ENCODE assay signal across 27 cellular contexts in the genomic region with DNA sequence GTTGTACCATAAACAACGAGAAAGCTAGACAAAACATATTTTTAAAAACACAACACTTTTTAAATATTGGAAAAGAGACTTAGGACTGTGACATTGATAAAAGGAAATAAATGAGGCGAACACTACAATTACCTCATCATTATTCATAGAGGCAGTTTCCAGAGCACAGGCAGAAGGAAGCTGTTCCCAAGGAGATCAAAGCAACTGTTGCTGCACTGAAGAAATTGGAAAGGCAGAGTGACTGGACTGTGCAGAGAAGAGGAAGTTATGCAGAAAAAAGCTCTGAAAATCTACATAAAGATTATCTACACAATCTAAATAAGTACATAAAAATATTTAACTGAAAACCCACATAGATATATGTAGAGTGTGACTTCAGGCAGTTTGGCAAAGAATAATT. TPM values are rescaled to one million over a fixed set of nuclear protein-coding genes. Genes with fewer than 3 reads are reported as not detected.
DNase-seq lines count a peak whose midpoint lies in the region; ATAC-seq, FAIRE-seq and TF ChIP-seq lines count a peak whose summit lies in the region.
"Had no signal": no experiment of that assay in that cellular context is flagged by ENCODE, and none has a peak within 500 bp of the region (broad histone marks: within the 10 kb centered on the region; RNA-seq: fewer than 3 reads in every experiment).

No MANE protein-coding gene starts in this region.

- no peaks in the 10 kb centered on the region for H3K36me3 Mint-ChIP-seq in astrocyte (ENCODE audit: low read depth, unreplicated experiment)
- H3K36me3 Mint-ChIP-seq in T-cell = no peaks in the 10 kb centered on the region
- H3K36me3 Mint-ChIP-seq: CD14-positive monocyte; CD8-positive, alpha-beta memory T cell had no signal

- H3K4me3 ChIP-seq in astrocyte (ENCODE audit: insufficient read depth, low read depth, low read length) = no peak overlapping the region
- H3K4me3 ChIP-seq: MG63 had no signal

- H3K9me3 Mint-ChIP-seq in astrocyte (ENCODE audit: unreplicated experiment) (no peaks in the 10 kb centered on the region), T-cell (no peaks in the 10 kb centered on the region)
- H3K9me3 Mint-ChIP-seq: CD14-positive monocyte had no signal

- no peak overlapping the region for H3K4me3 Mint-ChIP-seq in astrocyte (ENCODE audit: unreplicated experiment)
- H3K4me3 Mint-ChIP-seq in T-cell = no peak overlapping the region
- H3K4me3 Mint-ChIP-seq: CD14-positive monocyte; CD8-positive, alpha-beta memory T cell; HFFc6 had no signal

- H3K4me2 ChIP-seq in astrocyte (ENCODE audit: low read length) = no peak overlapping the region

- ATAC-seq in T-cell (replicated peaks in 1 of 4) = no peak

- H3K4me1 Mint-ChIP-seq in astrocyte (ENCODE audit: low read depth, unreplicated experiment) = peaks cover 2% of the 10 kb centered on the region
- H3K4me1 Mint-ChIP-seq in T-cell = no peaks in the 10 kb centered on the region
- H3K4me1 Mint-ChIP-seq: CD14-positive monocyte; CD8-positive, alpha-beta memory T cell had no signal

- no peaks in the 10 kb centered on the region for H3K4me1 ChIP-seq in astrocyte (ENCODE audit: insufficient read depth, low read length)
- H3K4me1 ChIP-seq: BE2C had no signal

- in situ Hi-C loops in GM13977 (cut with MboI; ENCODE audit: low pct_unique_long_range_greater_than_20kb, low sequenced_read_pairs, unreplicated experiment) = no loop called here

- H3K27me3 Mint-ChIP-seq in astrocyte (ENCODE audit: low read depth, unreplicated experiment) (no peaks in the 10 kb centered on the region), T-cell (peaks cover 13 to 21% of the 10 kb centered on the region in 2 donors)

- no peak for TF ChIP-seq CTCF in astrocyte (IDR thresholded peaks at IDR 0.05; ENCODE audit: insufficient read depth, low read depth, low read length)
- TF ChIP-seq CTCF in GM13977 (IDR thresholded peaks at IDR 0.05; ENCODE audit: extremely low read depth, insufficient read depth, missing control alignments) = no peak

- no peak overlapping the region for H3K27ac ChIP-seq in astrocyte (ENCODE audit: low read depth, low read length)
- H3K27ac ChIP-seq: 22Rv1, RWPE1 had no signal

- no peak overlapping the region for H3K9ac ChIP-seq in astrocyte (ENCODE audit: low read length)

- H3K27ac Mint-ChIP-seq in astrocyte (ENCODE audit: unreplicated experiment) = no peak overlapping the region
- no peak overlapping the region for H3K27ac Mint-ChIP-seq in T-cell
- H3K27ac Mint-ChIP-seq: CD14-positive monocyte; CD8-positive, alpha-beta memory T cell; HFFc6 had no signal

- TF ChIP-seq POLR2A in GM12892 (IDR thresholded peaks at IDR 0.05; ENCODE audit: low read depth, low read length) = no peak

- no peak overlapping the region for H2AFZ ChIP-seq in astrocyte (ENCODE audit: low read depth, low read length)

- H3K36me3 ChIP-seq in astrocyte (ENCODE audit: insufficient read depth, low read length) = no peaks in the 10 kb centered on the region
- H3K36me3 ChIP-seq: BE2C, MG63 had no signal

- DNase-seq in NCI-H2227 treated with DMSO at 0.1 percent for 48 hours (lab: John Stamatoyannopoulos, UW) (peak; percentile 30), NCI-H2227 (lab: John Stamatoyannopoulos, UW; ENCODE audit: unreplicated experiment) (no peak), astrocyte (ENCODE audit: low read depth) (peak; percentile 28), retina (peak; percentile 34), GM12892 (ENCODE audit: insufficient read length) (no peak), GM13977 (ENCODE audit: low spot score) (no peak), T-cell (no peak)
- DNase-seq: BE2C; CD8-positive, alpha-beta memory T cell; DMS79 treated with DMSO at 0.1 percent for 48 hours; GF-D8; H7; HFFc6; KBM-7; MG63; NCI-H2029; NCI-H226; NCI-H510A; SHP77 had no signal

- no peaks in the 10 kb centered on the region for H4K20me1 ChIP-seq in astrocyte (ENCODE audit: insufficient read depth, low read length)

- CTCF ChIA-PET in T-cell (lab: Charles Lee) = no interaction called here

- POLR2A ChIA-PET in T-cell (lab: Charles Lee) = interaction anchor here in 1 of 2 donors (0.6 kb wide), 1 partner anchor 85 kb away, joined by 3 read pairs; no protein-coding TSS in a partner anchor

- H3K27me3 ChIP-seq in astrocyte (ENCODE audit: insufficient read depth, low read length) = no peaks in the 10 kb centered on the region
- H3K27me3 ChIP-seq: BE2C, MG63 had no signal

- no peaks in the 10 kb centered on the region for H3K9me3 ChIP-seq in astrocyte (ENCODE audit: insufficient read depth, low read depth, low read length)
- H3K9me3 ChIP-seq: BE2C, MG63 had no signal

- FAIRE-seq in astrocyte (lab: Jason Lieb, UNC) (no peak), islet of Langerhans (lab: Jason Lieb, UNC) (peak; percentile 51), GM12892 (lab: Jason Lieb, UNC) (no peak)
- FAIRE-seq: GM12891, HTR-8/SVneo had no signal

- no peaks in the 10 kb centered on the region for H3K79me2 ChIP-seq in astrocyte (ENCODE audit: insufficient read depth, low read length)

RNA-seq across cellular contexts. Expression of a gene that starts 32.8 kb away (rescaled TPM):
- total RNA-seq in astrocyte (0.23 TPM in 1 of 2 replicates, not detected in the other), T-cell (under 1 TPM in 2 of 5 donors, not detected in 3; 0.16 to 0.46 TPM)
- not detected for polyA plus RNA-seq in GM12892 (2012; ENCODE audit: missing spikeins)
- total RNA-seq: CD8-positive, alpha-beta memory T cell; LHCN-M2; SK-MEL-5 had no signal
- polyA plus RNA-seq: CD14-positive monocyte; CD8-positive, alpha-beta memory T cell had no signal

Comparison
In these comparisons a context has a peak if more than half of its experiments do, and no peak if none do; other contexts are left out.
1. DNase-seq: peak in NCI-H2227 treated with DMSO at 0.1 percent for 48 hours (single experiment), astrocyte (single experiment) and retina (single experiment); none in NCI-H2227 (single experiment), GM12892 (single experiment), GM13977 (single experiment) and T-cell (0 of 34).